Comparison of ENCODE assay signal across 10 cellular contexts in genomic region chr6:55886185-55886836, GRCh38. TPM values are rescaled to one million over a fixed set of nuclear protein-coding genes. Genes with fewer than 3 reads are reported as not detected.
A peak's percentile ranks its signal among the peaks of the same experiment; 100 is the strongest.
DNase-seq lines count a peak whose midpoint lies in the region; ATAC-seq, FAIRE-seq and TF ChIP-seq lines count a peak whose summit lies in the region.
"Had no signal": no experiment of that assay in that cellular context is flagged by ENCODE, and none has a peak within 500 bp of the region (broad histone marks: within the 10 kb centered on the region; RNA-seq: fewer than 3 reads in every experiment).

No MANE protein-coding gene starts in this region.

- H3K4me1 ChIP-seq in heart left ventricle: peaks cover 0 to 5% (median 0%) of the 10 kb centered on the region in 12 donors
- H3K4me1 ChIP-seq in right cardiac atrium (ENCODE audit: control insufficient read depth, insufficient read depth, low read length): peaks cover 1% of the 10 kb centered on the region

- intact Hi-C loops in heart left ventricle (cut with DNase I): loop anchor here (2.0 to 10.0 kb wide), 8 partner anchors 269 to 609 kb away; no protein-coding TSS in a partner anchor
- intact Hi-C loops in right cardiac atrium (cut with DNase I): loop anchor here in 1 of 4 donors (5.0 kb wide), 1 partner anchor 444 kb away; no protein-coding TSS in a partner anchor

- H3K36me3 ChIP-seq in heart left ventricle: no peaks in the 10 kb centered on the region

- ATAC-seq in heart left ventricle: no peak
- no peak for ATAC-seq in right cardiac atrium
- no peak for ATAC-seq in GM18520 (IDR thresholded peaks at IDR 0.05; ENCODE audit: unreplicated experiment)
- ATAC-seq in GM19463 (IDR thresholded peaks at IDR 0.05; ENCODE audit: unreplicated experiment): no peak

- no peak overlapping the region for H3K27ac ChIP-seq in heart left ventricle
- H3K27ac ChIP-seq in right cardiac atrium (ENCODE audit: low read length): no peak overlapping the region

- H3K9me3 ChIP-seq in heart left ventricle: peaks cover 0 to 3% (median 0%) of the 10 kb centered on the region in 12 donors
- no peaks in the 10 kb centered on the region for H3K9me3 ChIP-seq in right cardiac atrium (ENCODE audit: control insufficient read depth, low read length)

- peak; percentile 87 for FAIRE-seq in RCC 7860 (lab: Jason Lieb, UNC)

- TF ChIP-seq POLR2A in heart left ventricle (IDR thresholded peaks at IDR 0.05): no peak

- H3K4me3 ChIP-seq in heart left ventricle (no peak overlapping the region), right cardiac atrium (ENCODE audit: low read length) (no peak overlapping the region), foreskin fibroblast (ENCODE audit: low read depth in 1 of 2, low read length in 2 of 2) (no peak overlapping the region)

- TF ChIP-seq CTCF in heart left ventricle (IDR thresholded peaks at IDR 0.05) (peak in 11 of 12 donors; percentile 19 to 61 (median 40)), foreskin fibroblast (IDR thresholded peaks at IDR 0.05; ENCODE audit: low read depth, low read length) (peak; percentile 18)

- no peaks in the 10 kb centered on the region for H3K27me3 ChIP-seq in heart left ventricle
- no peaks in the 10 kb centered on the region for H3K27me3 ChIP-seq in right cardiac atrium (ENCODE audit: control insufficient read depth, insufficient read depth)

- DNase-seq in heart left ventricle: no peak
- no peak for DNase-seq in right cardiac atrium
- DNase-seq in RCC 7860 (ENCODE audit: low spot score): no peak
- peak; percentile 7 to 57 for DNase-seq in foreskin fibroblast
- DNase-seq in NCI-H2171 (lab: John Stamatoyannopoulos, UW): no peak
- no peak for DNase-seq in HPDE6-E6E7 (ENCODE audit: extremely low spot score)
- DNase-seq: GF-D8 had no signal

- WGBS in heart left ventricle, 4 donors: 89 to 94% (median 93%) methylated on average over 3 of the region's 3 CpGs
- WGBS in right cardiac atrium: 87% methylated on average over 3 of the region's 3 CpGs

RNA-seq across cellular contexts. Expression of gene BMP5, which starts 10.9 kb away (rescaled TPM):
- total RNA-seq in heart left ventricle (1 to 10 TPM in 8 of 9 donors, under 1 TPM in 1; 0.86 to 5.8 (median 2.2) TPM), right cardiac atrium (1 to 10 TPM in 2 of 4 donors, under 1 TPM in 2; 0.54 to 1.9 (median 1.1) TPM)
- polyA plus RNA-seq in heart left ventricle (1 to 10 TPM; 1.9 to 4.1 TPM), right cardiac atrium (1.6 TPM)
- total RNA-seq: mononuclear cell had no signal

Comparison
In these comparisons a context has a peak if more than half of its experiments do, and no peak if none do; other contexts are left out.
1. DNase-seq: peak in foreskin fibroblast (2 of 2); none in heart left ventricle (0 of 5), right cardiac atrium (0 of 3), RCC 7860 (single experiment), NCI-H2171 (single experiment) and HPDE6-E6E7 (single experiment).